Comparison of ENCODE assay signal across 24 cellular contexts in genomic region chr10:76210241-76210640, GRCh38.
"Had no signal": no experiment of that assay in that cellular context is flagged by ENCODE, and none has a peak within 500 bp of the region (broad histone marks: within the 10 kb centered on the region; RNA-seq: fewer than 3 reads in every experiment).

No MANE protein-coding gene starts in this region.

- H3K4me3 Mint-ChIP-seq: T-cell had no signal

- H3K4me2 ChIP-seq: KMS-11, SK-N-SH had no signal

- H3K4me1 Mint-ChIP-seq: IgD-negative memory B cell, T-cell had no signal

- DNase-seq: Kasumi-1, MV-4-11, NCI-H1048, NCI-H1105, NCI-H1417, NCI-H187, NCI-H2029, NCI-H2081 treated with DMSO at 0.1 percent for 48 hours, NCI-H2171 treated with DMSO at 0.1 percent for 48 hours, NCI-H345, NCI-H446 treated with DMSO at 0.1 percent for 48 hours, NCI-H510A treated with DMSO at 0.1 percent for 48 hours, NCI-H526, NCI-H748 treated with DMSO at 0.1 percent for 48 hours, SHP77, SK-N-SH, SW 1271, T-cell had no signal

- H3K36me3 Mint-ChIP-seq: IgD-negative memory B cell, T-cell had no signal

- H3K4me3 ChIP-seq: K562 had no signal

- H3K9me3 ChIP-seq: SK-N-SH had no signal

- H3K27ac ChIP-seq: HL-60, KMS-11, RWPE1 had no signal

- H3K27ac Mint-ChIP-seq: IgD-negative memory B cell, T-cell had no signal

- H3K9me2 ChIP-seq: SK-N-SH had no signal

- ATAC-seq: K562, Panc1, T-cell had no signal

- H3K27me3 Mint-ChIP-seq: IgD-negative memory B cell, T-cell had no signal

- H3K9ac ChIP-seq: KMS-11, SK-N-SH had no signal
